8 cellular contexts compared by ENCODE assay signal in genomic region chr10:13717936-13718772, GRCh38.
A peak's percentile ranks its signal among the peaks of the same experiment; 100 is the strongest.
DNase-seq lines count a peak whose midpoint lies in the region; ATAC-seq lines count a peak whose summit lies in the region.

No MANE protein-coding gene starts in this region.

- in situ Hi-C loops in Caki2 (cut with HindIII; ENCODE audit: low pct_unique_long_range_greater_than_20kb, low sequenced_read_pairs), result no loop called here

- no peaks in the 10 kb centered on the region for H3K9me3 Mint-ChIP-seq in activated naive CD8-positive, alpha-beta T cell treated with anti-CD3 and anti-CD28 coated beads, Interleukin-2, amount 50 U/mL, for 24 hours

- peak; percentile 49 for ATAC-seq in HG02852 (IDR thresholded peaks at IDR 0.05; ENCODE audit: unreplicated experiment)
- ATAC-seq in activated naive CD8-positive, alpha-beta T cell treated with anti-CD3 and anti-CD28 coated beads, Interleukin-2, amount 50 U/mL, for 24 hours, result peak; percentile 75

- no peak overlapping the region for H3K9ac ChIP-seq in rectal smooth muscle tissue (ENCODE audit: low read length)

- H3K4me1 Mint-ChIP-seq in activated naive CD8-positive, alpha-beta T cell treated with anti-CD3 and anti-CD28 coated beads, Interleukin-2, amount 50 U/mL, for 24 hours, result peaks cover 19% of the 10 kb centered on the region

- H3K4me3 ChIP-seq in rectal smooth muscle tissue (ENCODE audit: low read length), result peak overlapping the region; percentile 54

- H3K4me3 Mint-ChIP-seq in activated naive CD8-positive, alpha-beta T cell treated with anti-CD3 and anti-CD28 coated beads, Interleukin-2, amount 50 U/mL, for 24 hours, result peak overlapping the region; percentile 38

- H3K36me3 Mint-ChIP-seq in activated naive CD8-positive, alpha-beta T cell treated with anti-CD3 and anti-CD28 coated beads, Interleukin-2, amount 50 U/mL, for 24 hours (ENCODE audit: low read depth), result no peaks in the 10 kb centered on the region

- DNase-seq in Caki2 (ENCODE audit: low read depth), result peak; percentile 72
- DNase-seq in RPMI8226, result peak; percentile 95
- DNase-seq in activated naive CD8-positive, alpha-beta T cell treated with anti-CD3 and anti-CD28 coated beads, Interleukin-2, amount 50 U/mL, for 24 hours, result peak; percentile 41
- DNase-seq in cardiac septum (ENCODE audit: low spot score), result peak; percentile 88
- DNase-seq in COR-L47 (lab: John Stamatoyannopoulos, UW), result no peak
- DNase-seq in NCI-H1436 (lab: John Stamatoyannopoulos, UW), result no peak

- no peaks in the 10 kb centered on the region for H3K27me3 Mint-ChIP-seq in activated naive CD8-positive, alpha-beta T cell treated with anti-CD3 and anti-CD28 coated beads, Interleukin-2, amount 50 U/mL, for 24 hours

- H3K27ac Mint-ChIP-seq in activated naive CD8-positive, alpha-beta T cell treated with anti-CD3 and anti-CD28 coated beads, Interleukin-2, amount 50 U/mL, for 24 hours, result no peak overlapping the region

- intact Hi-C loops in cardiac septum (cut with DNase I), result no loop called here

- H3K27ac ChIP-seq in rectal smooth muscle tissue (ENCODE audit: low read depth, low read length), result peak overlapping the region; percentile 51

- H3K36me3 ChIP-seq in rectal smooth muscle tissue (ENCODE audit: control insufficient read depth, insufficient read depth, low read length), result no peaks in the 10 kb centered on the region

- no peaks in the 10 kb centered on the region for H3K4me1 ChIP-seq in rectal smooth muscle tissue (ENCODE audit: control insufficient read depth, insufficient read depth, low read length)

- H3K27me3 ChIP-seq in rectal smooth muscle tissue (ENCODE audit: control insufficient read depth, insufficient read depth, low read length), result no peaks in the 10 kb centered on the region

Comparison
In these comparisons a context has a peak if more than half of its experiments do, and no peak if none do; other contexts are left out.
1. DNase-seq: peak in Caki2 (single experiment), RPMI8226 (single experiment), activated naive CD8-positive, alpha-beta T cell treated with anti-CD3 and anti-CD28 coated beads, Interleukin-2, amount 50 U/mL, for 24 hours (single experiment) and cardiac septum (single experiment); none in COR-L47 (single experiment) and NCI-H1436 (single experiment).